In genomic region chr5:72695659-72696058, GRCh38 we compare ENCODE assay signal across 21 cellular contexts.
DNase-seq lines count a peak whose midpoint lies in the region; ATAC-seq, FAIRE-seq and TF ChIP-seq lines count a peak whose summit lies in the region.
"Had no signal": no experiment of that assay in that cellular context is flagged by ENCODE, and none has a peak within 500 bp of the region (broad histone marks: within the 10 kb centered on the region; RNA-seq: fewer than 3 reads in every experiment).

No MANE protein-coding gene starts in this region.

- H3K4me3 ChIP-seq in HepG2 (replicated peaks in 1 of 3; ENCODE audit: insufficient read depth in 1 of 3, low read depth in 2 of 3, low read length in 3 of 3) (no peak overlapping the region), right lobe of liver (no peak overlapping the region), fibroblast of villous mesenchyme (ENCODE audit: low read depth, low read length) (no peak overlapping the region)
- H3K4me3 ChIP-seq: A549; BLaER1 treated with 17β-estradiol and CSF1 and Interleukin-3, amounts not matched to agents 10 nM and 100 nM had no signal

- ATAC-seq in HepG2 (no peak), right lobe of liver (no peak), GM18909 (IDR thresholded peaks at IDR 0.05; ENCODE audit: poor library complexity, unreplicated experiment) (no peak), HG03469 (IDR thresholded peaks at IDR 0.05; ENCODE audit: unreplicated experiment) (no peak)
- ATAC-seq: A549; CD8-positive, alpha-beta T cell had no signal

- no peak for TF ChIP-seq RAD21 in HepG2 (CRISPR knock-in tag; IDR thresholded peaks at IDR 0.05)

- no peaks in the 10 kb centered on the region for H3K36me3 ChIP-seq in HepG2 (replicated peaks in 1 of 2; ENCODE audit: control insufficient read depth in 1 of 2, insufficient read depth in 2 of 2, low read length in 2 of 2)
- H3K36me3 ChIP-seq in right lobe of liver: no peaks in the 10 kb centered on the region
- H3K36me3 ChIP-seq: BLaER1 treated with 17β-estradiol and CSF1 and Interleukin-3, amounts not matched to agents 10 nM and 100 nM had no signal

- H4K20me1 ChIP-seq in HepG2 (ENCODE audit: insufficient read depth, low read length): no peaks in the 10 kb centered on the region
- H4K20me1 ChIP-seq: BLaER1 treated with 17β-estradiol and CSF1 and Interleukin-3, amounts not matched to agents 10 nM and 100 nM had no signal

- no peaks in the 10 kb centered on the region for H3K79me2 ChIP-seq in HepG2 (ENCODE audit: insufficient read depth, low read length)

- H3K4me1 ChIP-seq in HepG2 (ENCODE audit: insufficient read depth, low read length) (no peaks in the 10 kb centered on the region), right lobe of liver (no peaks in the 10 kb centered on the region)
- H3K4me1 ChIP-seq: A549; BLaER1 treated with 17β-estradiol and CSF1 and Interleukin-3, amounts not matched to agents 10 nM and 100 nM; Caco-2 had no signal

- CTCF ChIA-PET in HepG2 (lab: Yijun Ruan, JAX; ENCODE audit: low intra/inter-chr PET ratio, low total read pairs): no interaction called here

- no TSS peak for BruUV-seq in HepG2 (replicated peaks; lab: Mats Ljungman, UMichigan)

- TF ChIP-seq EP300 in HepG2 (IDR thresholded peaks at IDR 0.05; ENCODE audit: low read depth in 2 of 2, low read length in 2 of 2) (no peak), HepG2 (CRISPR knock-in tag; IDR thresholded peaks at IDR 0.05; ENCODE audit: borderline replicate concordance) (no peak)

- in situ Hi-C loops in HepG2 (cut with HindIII; ENCODE audit: extremely low pct_ligation_motif_present, low pct_unique_long_range_greater_than_20kb): no loop called here

- H3K27me3 ChIP-seq in HepG2 (ENCODE audit: control insufficient read depth in 1 of 2, insufficient read depth in 2 of 2, low read length in 2 of 2): peaks cover 0 to 17% of the 10 kb centered on the region in 2 experiments; a peak in 2 of 5 replicates
- no peaks in the 10 kb centered on the region for H3K27me3 ChIP-seq in right lobe of liver
- H3K27me3 ChIP-seq: BLaER1 treated with 17β-estradiol and CSF1 and Interleukin-3, amounts not matched to agents 10 nM and 100 nM had no signal

- intact Hi-C loops in HepG2 (cut with micrococcal nuclease; ENCODE audit: unreplicated experiment): no loop called here
- intact Hi-C loops in right lobe of liver (cut with DNase I): no loop called here

- H3K27ac ChIP-seq in HepG2 (ENCODE audit: extremely low read length, insufficient read depth, low read length) (no peak overlapping the region), right lobe of liver (no peak overlapping the region)
- H3K27ac ChIP-seq: 22Rv1; A549; BLaER1 treated with 17β-estradiol and CSF1 and Interleukin-3, amounts not matched to agents 10 nM and 100 nM; C4-2B had no signal

- FAIRE-seq in HepG2 (lab: Jason Lieb, UNC): no peak
- FAIRE-seq: A549, D721Med, G401.6, GM12891 had no signal

- DNase-seq in HepG2 (ENCODE audit: low spot score) (no peak), right lobe of liver (no peak), amniotic epithelial cell (ENCODE audit: low read depth) (peak; percentile 56), fibroblast of villous mesenchyme (ENCODE audit: low read depth) (peak; percentile 29)
- DNase-seq in activated CD4-positive, alpha-beta T cell treated with anti-CD3 and anti-CD28 coated beads, Interleukin-2, amount 50 U/mL, for 48 hours: no peak
- DNase-seq: AML-193; Caco-2; Calu3; CD4-positive, alpha-beta T cell; CD8-positive, alpha-beta T cell; DMS79 treated with DMSO at 0.1 percent for 48 hours; GF-D8 had no signal

- no peak overlapping the region for H3K9ac ChIP-seq in HepG2 (ENCODE audit: insufficient read depth, low read depth, low read length)
- H3K9ac ChIP-seq: BLaER1 treated with 17β-estradiol and CSF1 and Interleukin-3, amounts not matched to agents 10 nM and 100 nM had no signal

- POLR2A ChIA-PET in HepG2 (lab: Yijun Ruan, JAX): no interaction called here

- TF ChIP-seq POLR2A in HepG2 (IDR thresholded peaks at IDR 0.05; ENCODE audit: insufficient read depth in 1 of 2, low read depth in 2 of 2, low read length in 2 of 2) (no peak), right lobe of liver (IDR thresholded peaks at IDR 0.05) (no peak)

- TF ChIP-seq CTCF in HepG2 (CRISPR knock-in tag; IDR thresholded peaks at IDR 0.05) (no peak), right lobe of liver (IDR thresholded peaks at IDR 0.05) (no peak), fibroblast of villous mesenchyme (IDR thresholded peaks at IDR 0.05; ENCODE audit: insufficient read depth, low read depth, low read length) (no peak)

- no peak overlapping the region for H3K4me2 ChIP-seq in HepG2 (ENCODE audit: low read depth, low read length)
- H3K4me2 ChIP-seq: A549; BLaER1 treated with 17β-estradiol and CSF1 and Interleukin-3, amounts not matched to agents 10 nM and 100 nM had no signal

- H2AFZ ChIP-seq in HepG2 (ENCODE audit: low read length): no peak overlapping the region

- H3K9me3 ChIP-seq in HepG2 (ENCODE audit: low read length): no peaks in the 10 kb centered on the region
- peaks cover 0 to 4% (median 0%) of the 10 kb centered on the region in 4 donors for H3K9me3 ChIP-seq in right lobe of liver
- H3K9me3 ChIP-seq: A549; BLaER1 treated with 17β-estradiol and CSF1 and Interleukin-3, amounts not matched to agents 10 nM and 100 nM; Caco-2 had no signal

TF ChIP-seq in HepG2, 621 proteins besides CTCF, POLR2A, EP300 and RAD21:
- no peak for TF ChIP-seq HNRNPUL1 (IDR thresholded peaks at IDR 0.05; ENCODE audit: low read depth, low read length)
- peak; percentile 69 for TF ChIP-seq ATF7 (IDR thresholded peaks at IDR 0.05)
- no peak for TF ChIP-seq ATF7 (CRISPR knock-in tag; IDR thresholded peaks at IDR 0.05)

Comparison
In these comparisons a context has a peak if more than half of its experiments do, and no peak if none do; other contexts are left out.
1. DNase-seq: peak in amniotic epithelial cell (single experiment) and fibroblast of villous mesenchyme (single experiment); none in HepG2 (single experiment), right lobe of liver (0 of 3) and activated CD4-positive, alpha-beta T cell treated with anti-CD3 and anti-CD28 coated beads, Interleukin-2, amount 50 U/mL, for 48 hours (0 of 2).